In genomic region chr16:81908466-81909230, GRCh38 we compare ENCODE assay signal across 29 cellular contexts.
DNase-seq lines count a peak whose midpoint lies in the region; ATAC-seq lines count a peak whose summit lies in the region.
"Had no signal": no experiment of that assay in that cellular context is flagged by ENCODE, and none has a peak within 500 bp of the region (broad histone marks: within the 10 kb centered on the region; RNA-seq: fewer than 3 reads in every experiment).

No MANE protein-coding gene starts in this region.

- DNase-seq in NCI-H187 treated with DMSO at 0.1 percent for 48 hours (lab: John Stamatoyannopoulos, UW) = peak; percentile 10
- no peak for DNase-seq in NCI-H187 (lab: John Stamatoyannopoulos, UW)
- DNase-seq in RPMI7951 (ENCODE audit: low read depth) = peak; percentile 17
- DNase-seq in stimulated activated naive B cell treated with anti-CD40 and anti-IgM and Interleukin-4, amounts not matched to agents 10 μg/mL and 1 μg/mL and 100 μg/mL, for 72 hours = no peak
- no peak for DNase-seq in NCI-H2227 (lab: John Stamatoyannopoulos, UW; ENCODE audit: unreplicated experiment)
- no peak for DNase-seq in NCI-H82 treated with DMSO at 0.1 percent for 48 hours (lab: John Stamatoyannopoulos, UW; ENCODE audit: unreplicated experiment)
- DNase-seq in SW 1271 (lab: John Stamatoyannopoulos, UW) = no peak
- DNase-seq: activated CD4-positive, alpha-beta T cell treated with anti-CD3 and anti-CD28 coated beads, Interleukin-2, amount 10 ng/mL, durations not matched to agents 7 days and 5 days; anterior cingulate cortex; effector CD8-positive, alpha-beta T cell; erythroblast; heart right ventricle; naive thymus-derived CD4-positive, alpha-beta T cell; NCI-H1092 treated with DMSO at 0.1 percent for 48 hours; NCI-H2029; NCI-H226; NCI-H526 treated with DMSO at 0.1 percent for 48 hours; occipital lobe; stimulated activated CD4-positive, alpha-beta T cell treated with anti-CD3 and anti-CD28 coated beads, Interleukin-15, amount 100 ng/mL, for 24 hours; stimulated activated CD4-positive, alpha-beta T cell treated with anti-CD3 and anti-CD28 coated beads, Interleukin-4, amount 100 ng/mL, for 4 hours; T1000 had no signal

- ATAC-seq in stimulated activated naive B cell treated with anti-CD40 and anti-IgM and Interleukin-4, amounts not matched to agents 10 μg/mL and 1 μg/mL and 100 μg/mL, for 72 hours (replicated peaks) = no peak
- ATAC-seq: heart right ventricle; naive thymus-derived CD4-positive, alpha-beta T cell; Panc1; WTC11 had no signal

- WGBS in esophagus, 2 donors = 61 to 74% methylated on average over 16 of the region's 16 CpGs

- H3K27me3 Mint-ChIP-seq in stimulated activated naive B cell treated with anti-CD40 and anti-IgM and Interleukin-4, amounts not matched to agents 10 μg/mL and 1 μg/mL and 100 μg/mL, for 72 hours = no peaks in the 10 kb centered on the region
- H3K27me3 Mint-ChIP-seq: activated CD4-positive, alpha-beta T cell treated with anti-CD3 and anti-CD28 coated beads, Interleukin-2, amount 10 ng/mL, durations not matched to agents 7 days and 5 days; activated naive CD8-positive, alpha-beta T cell; naive thymus-derived CD4-positive, alpha-beta T cell had no signal

- peak overlapping the region; percentile 46 to 84 for H3K27ac ChIP-seq in esophagus (ENCODE audit: low read depth in 2 of 2, low read length in 1 of 2)
- H3K27ac ChIP-seq: 22Rv1, C4-2B, cardiac muscle cell, heart right ventricle, prostate gland had no signal

- H3K27me3 ChIP-seq in esophagus (ENCODE audit: control insufficient read depth in 1 of 2, insufficient read depth in 2 of 2, low read length in 2 of 2) = no peaks in the 10 kb centered on the region
- H3K27me3 ChIP-seq: cardiac muscle cell, heart right ventricle had no signal

- peaks cover 0 to 3% of the 10 kb centered on the region in 2 donors for H3K9me3 ChIP-seq in esophagus (ENCODE audit: control insufficient read depth in 2 of 2, insufficient read depth in 1 of 2, low read depth in 1 of 2, low read length in 1 of 2)
- H3K9me3 ChIP-seq: heart right ventricle, prostate gland had no signal

- H3K36me3 ChIP-seq in esophagus (ENCODE audit: control insufficient read depth in 2 of 2, insufficient read depth in 2 of 2, low read length in 1 of 2) = peaks cover 0 to 2% of the 10 kb centered on the region in 2 donors
- H3K36me3 ChIP-seq: cardiac muscle cell, prostate gland had no signal

- peak overlapping the region; percentile 80 for H3K27ac Mint-ChIP-seq in stimulated activated naive B cell treated with anti-CD40 and anti-IgM and Interleukin-4, amounts not matched to agents 10 μg/mL and 1 μg/mL and 100 μg/mL, for 72 hours
- H3K27ac Mint-ChIP-seq: activated CD4-positive, alpha-beta T cell treated with anti-CD3 and anti-CD28 coated beads, Interleukin-2, amount 10 ng/mL, durations not matched to agents 7 days and 5 days; activated naive CD8-positive, alpha-beta T cell; WTC11 had no signal

- H3K4me1 ChIP-seq in esophagus (ENCODE audit: control insufficient read depth in 2 of 2, insufficient read depth in 2 of 2, low read length in 1 of 2) = peaks cover 0 to 7% of the 10 kb centered on the region in 2 donors
- H3K4me1 ChIP-seq: heart right ventricle, prostate gland had no signal

- H3K36me3 Mint-ChIP-seq in stimulated activated naive B cell treated with anti-CD40 and anti-IgM and Interleukin-4, amounts not matched to agents 10 μg/mL and 1 μg/mL and 100 μg/mL, for 72 hours = peaks cover 46 to 63% of the 10 kb centered on the region in 2 donors
- H3K36me3 Mint-ChIP-seq: activated naive CD8-positive, alpha-beta T cell; naive thymus-derived CD4-positive, alpha-beta T cell; WTC11 had no signal

- H3K4me1 Mint-ChIP-seq in stimulated activated naive B cell treated with anti-CD40 and anti-IgM and Interleukin-4, amounts not matched to agents 10 μg/mL and 1 μg/mL and 100 μg/mL, for 72 hours = peaks cover 0 to 4% of the 10 kb centered on the region in 2 donors
- H3K4me1 Mint-ChIP-seq: activated CD4-positive, alpha-beta T cell treated with anti-CD3 and anti-CD28 coated beads, Interleukin-2, amount 10 ng/mL, durations not matched to agents 7 days and 5 days; naive thymus-derived CD4-positive, alpha-beta T cell; WTC11 had no signal

- H3K4me3 Mint-ChIP-seq in stimulated activated naive B cell treated with anti-CD40 and anti-IgM and Interleukin-4, amounts not matched to agents 10 μg/mL and 1 μg/mL and 100 μg/mL, for 72 hours = no peak overlapping the region
- H3K4me3 Mint-ChIP-seq: activated CD4-positive, alpha-beta T cell treated with anti-CD3 and anti-CD28 coated beads, Interleukin-2, amount 10 ng/mL, durations not matched to agents 7 days and 5 days; activated naive CD8-positive, alpha-beta T cell; naive thymus-derived CD4-positive, alpha-beta T cell; WTC11 had no signal

- H3K4me3 ChIP-seq in esophagus (ENCODE audit: low read depth in 1 of 2, low read length in 2 of 2) = no peak overlapping the region
- H3K4me3 ChIP-seq: cardiac muscle cell, heart right ventricle, prostate gland had no signal

- H3K9me3 Mint-ChIP-seq in stimulated activated naive B cell treated with anti-CD40 and anti-IgM and Interleukin-4, amounts not matched to agents 10 μg/mL and 1 μg/mL and 100 μg/mL, for 72 hours = no peaks in the 10 kb centered on the region
- H3K9me3 Mint-ChIP-seq: WTC11 had no signal

Comparison
In these comparisons a context has a peak if more than half of its experiments do, and no peak if none do; other contexts are left out.
1. DNase-seq: peak in NCI-H187 treated with DMSO at 0.1 percent for 48 hours (single experiment) and RPMI7951 (single experiment); none in NCI-H187 (0 of 2), stimulated activated naive B cell treated with anti-CD40 and anti-IgM and Interleukin-4, amounts not matched to agents 10 μg/mL and 1 μg/mL and 100 μg/mL, for 72 hours (single experiment), NCI-H2227 (single experiment), NCI-H82 treated with DMSO at 0.1 percent for 48 hours (single experiment) and SW 1271 (0 of 2).